ENCODE assay signal across 2 cellular contexts in genomic region chr15:58918239-58918638, GRCh38.
TF ChIP-seq lines count a peak whose summit lies in the region.

No MANE protein-coding gene starts in this region.

TF ChIP-seq in SK-N-SH, 30 proteins besides CTCF, POLR2A, EP300 and RAD21:
- no peak for TF ChIP-seq USF1 (IDR thresholded peaks at IDR 0.05; ENCODE audit: borderline replicate concordance, low read depth)
- peak; percentile 58; the same call in 1 of the 2 replicates for TF ChIP-seq JUND (IDR thresholded peaks at IDR 0.05)
- TF ChIP-seq FOSL2 (IDR thresholded peaks at IDR 0.05; ENCODE audit: borderline replicate concordance, low read depth), result peak; percentile 39; the same call in 1 of the 2 replicates
- no peak for TF ChIP-seq NFIC (IDR thresholded peaks at IDR 0.05; ENCODE audit: borderline replicate concordance)
- TF ChIP-seq TCF12 (IDR thresholded peaks at IDR 0.05), result peak; percentile 45
- TF ChIP-seq RFX5 (IDR thresholded peaks at IDR 0.05; ENCODE audit: low read length), result no peak
- TF ChIP-seq CHD2 (IDR thresholded peaks at IDR 0.05; ENCODE audit: low read length, partially characterized antibody), result no peak
- TF ChIP-seq NRF1 (IDR thresholded peaks at IDR 0.05; ENCODE audit: low read depth, low read length), result no peak
- TF ChIP-seq MAX (IDR thresholded peaks at IDR 0.05; ENCODE audit: low read depth), result no peak
- TF ChIP-seq PBX3 (IDR thresholded peaks at IDR 0.05), result peak; percentile 20; the same call in 1 of the 2 replicates
- peak; percentile 59; the same call in 1 of the 2 replicates for TF ChIP-seq TEAD4 (IDR thresholded peaks at IDR 0.05; ENCODE audit: borderline replicate concordance, insufficient read depth)
- TF ChIP-seq POLR2AphosphoS5 (IDR thresholded peaks at IDR 0.05; ENCODE audit: low read depth, low read length), result no peak
- no peak for TF ChIP-seq YY1 (IDR thresholded peaks at IDR 0.05; ENCODE audit: low read depth)

TF ChIP-seq in HepG2, 621 proteins besides CTCF, POLR2A, EP300 and RAD21 (continued from another document):
- TF ChIP-seq PATZ1 (CRISPR knock-in tag; IDR thresholded peaks at IDR 0.05), result no peak
- no peak for TF ChIP-seq PLSCR1 (CRISPR knock-in tag; IDR thresholded peaks at IDR 0.05; ENCODE audit: borderline replicate concordance)
- TF ChIP-seq SMARCC2 (IDR thresholded peaks at IDR 0.05), result no peak
- TF ChIP-seq RFXANK (CRISPR knock-in tag; IDR thresholded peaks at IDR 0.05), result no peak
- no peak for TF ChIP-seq TEAD2 (CRISPR knock-in tag; IDR thresholded peaks at IDR 0.05)
- TF ChIP-seq ZNF564 (CRISPR knock-in tag; IDR thresholded peaks at IDR 0.05), result no peak
- no peak for TF ChIP-seq ZFY (CRISPR knock-in tag; IDR thresholded peaks at IDR 0.05)
- TF ChIP-seq ZNF512B (CRISPR knock-in tag; IDR thresholded peaks at IDR 0.05; ENCODE audit: borderline replicate concordance), result no peak
- no peak for TF ChIP-seq ZFYVE20 (CRISPR knock-in tag; IDR thresholded peaks at IDR 0.05; ENCODE audit: borderline replicate concordance, low read depth)
